10 cellular contexts compared by ENCODE assay signal in genomic region chr22:39184586-39185577, GRCh38. TPM values are rescaled to one million over a fixed set of nuclear protein-coding genes. Genes with fewer than 3 reads are reported as not detected.
DNase-seq lines count a peak whose midpoint lies in the region; ATAC-seq and TF ChIP-seq lines count a peak whose summit lies in the region.
"Had no signal": no experiment of that assay in that cellular context is flagged by ENCODE, and none has a peak within 500 bp of the region (broad histone marks: within the 10 kb centered on the region; RNA-seq: fewer than 3 reads in every experiment).

No MANE protein-coding gene starts in this region.

- DNase-seq in adrenal gland (peak in 6 of 7 donors; percentile 31 to 56 (median 48)), fibroblast of lung (ENCODE audit: low read depth in 2 of 2) (peak; percentile 45 to 50), ureter (ENCODE audit: low spot score) (peak; percentile 34), RKO (ENCODE audit: low spot score) (no peak)
- DNase-seq: HFFc6, SHP77 treated with DMSO at 0.1 percent for 48 hours had no signal

- H3K4me1 ChIP-seq in adrenal gland (replicated peaks in 1 of 2) (peaks cover 3 to 16% of the 10 kb centered on the region in 2 donors), fibroblast of lung (ENCODE audit: control insufficient read depth, extremely low read depth, insufficient read depth, low read length) (peaks cover 15% of the 10 kb centered on the region), muscle layer of duodenum (ENCODE audit: control insufficient read depth in 1 of 2, insufficient read depth in 2 of 2, low read length in 2 of 2) (no peaks in the 10 kb centered on the region)

- H3K27ac ChIP-seq in adrenal gland (peak overlapping the region in 2 of 5 donors; percentile 79 to 80), fibroblast of lung (ENCODE audit: insufficient read depth, low read length) (peak overlapping the region; percentile 86), muscle layer of duodenum (ENCODE audit: low read length) (peak overlapping the region; percentile 49)

- H3K36me3 ChIP-seq in adrenal gland (replicated peaks in 1 of 2) (no peaks in the 10 kb centered on the region), fibroblast of lung (ENCODE audit: control insufficient read depth, insufficient read depth, low read length) (no peaks in the 10 kb centered on the region), muscle layer of duodenum (ENCODE audit: control insufficient read depth in 1 of 2, insufficient read depth in 2 of 2, low read length in 2 of 2) (no peaks in the 10 kb centered on the region)

- no peak for TF ChIP-seq CTCF in adrenal gland (IDR thresholded peaks at IDR 0.05)
- no peak for TF ChIP-seq CTCF in fibroblast of lung (conservative IDR thresholded peaks at IDR 0.05 in 1 of 2, IDR thresholded peaks at IDR 0.05 in 1 of 2; ENCODE audit: low read depth in 1 of 2, low read length in 2 of 2)

- WGBS in adrenal gland, 4 donors: 52 to 66% (median 56%) methylated on average over 18 to 23 of the region's 23 CpGs

- H4K20me1 ChIP-seq in fibroblast of lung (ENCODE audit: control insufficient read depth, extremely low read depth, insufficient read depth, low read length): no peaks in the 10 kb centered on the region

- H3K9ac ChIP-seq in fibroblast of lung (ENCODE audit: insufficient read depth, low read length): peak overlapping the region; percentile 69

- peak overlapping the region; percentile 0 for H3K4me2 ChIP-seq in fibroblast of lung (ENCODE audit: extremely low read depth, insufficient read depth, low read length)

- H3K27me3 ChIP-seq in adrenal gland: no peaks in the 10 kb centered on the region
- no peaks in the 10 kb centered on the region for H3K27me3 ChIP-seq in fibroblast of lung (ENCODE audit: control insufficient read depth, insufficient read depth, low read length)
- H3K27me3 ChIP-seq in muscle layer of duodenum (ENCODE audit: low read depth, low read length): no peaks in the 10 kb centered on the region

- intact Hi-C loops in adrenal gland (cut with DNase I): no loop called here

- peak overlapping the region; percentile 54 for H2AFZ ChIP-seq in fibroblast of lung (ENCODE audit: low read length)

- TF ChIP-seq POLR2A in adrenal gland (IDR thresholded peaks at IDR 0.05): no peak

- ATAC-seq in GM21723 (IDR thresholded peaks at IDR 0.05; ENCODE audit: unreplicated experiment) (no peak), HG03025 (IDR thresholded peaks at IDR 0.05; ENCODE audit: low FRiP score, unreplicated experiment) (no peak)

- H3K9me3 ChIP-seq in adrenal gland (replicated peaks in 1 of 3) (no peaks in the 10 kb centered on the region), fibroblast of lung (ENCODE audit: control insufficient read depth, insufficient read depth, low read depth, low read length) (no peaks in the 10 kb centered on the region), muscle layer of duodenum (ENCODE audit: control insufficient read depth in 1 of 2, low read length in 2 of 2) (peaks cover 4 to 10% of the 10 kb centered on the region in 2 donors)

- no peaks in the 10 kb centered on the region for H3K79me2 ChIP-seq in fibroblast of lung (ENCODE audit: control insufficient read depth, insufficient read depth, low read length)

- no peak overlapping the region for H3K4me3 ChIP-seq in adrenal gland
- no peak overlapping the region for H3K4me3 ChIP-seq in fibroblast of lung (replicated peaks in 1 of 4; ENCODE audit: control extremely low read depth in 1 of 4, insufficient read depth in 1 of 4, low read depth in 3 of 4, low read length in 4 of 4)
- H3K4me3 ChIP-seq in muscle layer of duodenum (ENCODE audit: low read depth in 1 of 2, low read length in 2 of 2): no peak overlapping the region

RNA-seq across cellular contexts. Expression of gene CBX7, which starts 32.4 kb away (rescaled TPM):
- total RNA-seq in adrenal gland (10 to 100 TPM; 30.3 to 89.2 (median 63.2) TPM), fibroblast of lung (8.7 and 14.7 TPM in 2 replicates), ureter (63.6 TPM)
- polyA plus RNA-seq in adrenal gland (10 to 100 TPM; 11.8 to 52.4 (median 26.3) TPM), fibroblast of lung (2.8 TPM in 2 replicates)
- polyA plus RNA-seq in fibroblast of lung (2012): 4.1 TPM in 2 replicates
- 5.1 and 7.6 TPM in 2 replicates for polyA minus RNA-seq in fibroblast of lung (ENCODE audit: low replicate concordance)

RNA-seq across cellular contexts. Expression of gene PDGFB, which starts 59.9 kb away (rescaled TPM):
- total RNA-seq in adrenal gland: 10 to 100 TPM in 1 of 8 donors, 1 to 10 TPM in 7; 2.5 to 10.9 (median 6.8) TPM
- 1 to 10 TPM; 4.0 to 8.7 (median 6.0) TPM for polyA plus RNA-seq in adrenal gland
- total RNA-seq in fibroblast of lung: under 0.01 TPM in 1 of 2 replicates, not detected in the other
- 0.03 and 0.50 TPM in 2 replicates for polyA plus RNA-seq in fibroblast of lung
- 0.03 and 0.68 TPM in 2 replicates for polyA plus RNA-seq in fibroblast of lung (2012)
- polyA minus RNA-seq in fibroblast of lung (ENCODE audit: low replicate concordance): 1.3 TPM in 1 of 2 replicates, not detected in the other
- 5.9 TPM for total RNA-seq in ureter
- total RNA-seq: HFFc6, NCI-H460 had no signal
